ENCODE assay signal across 14 cellular contexts in the genomic region with DNA sequence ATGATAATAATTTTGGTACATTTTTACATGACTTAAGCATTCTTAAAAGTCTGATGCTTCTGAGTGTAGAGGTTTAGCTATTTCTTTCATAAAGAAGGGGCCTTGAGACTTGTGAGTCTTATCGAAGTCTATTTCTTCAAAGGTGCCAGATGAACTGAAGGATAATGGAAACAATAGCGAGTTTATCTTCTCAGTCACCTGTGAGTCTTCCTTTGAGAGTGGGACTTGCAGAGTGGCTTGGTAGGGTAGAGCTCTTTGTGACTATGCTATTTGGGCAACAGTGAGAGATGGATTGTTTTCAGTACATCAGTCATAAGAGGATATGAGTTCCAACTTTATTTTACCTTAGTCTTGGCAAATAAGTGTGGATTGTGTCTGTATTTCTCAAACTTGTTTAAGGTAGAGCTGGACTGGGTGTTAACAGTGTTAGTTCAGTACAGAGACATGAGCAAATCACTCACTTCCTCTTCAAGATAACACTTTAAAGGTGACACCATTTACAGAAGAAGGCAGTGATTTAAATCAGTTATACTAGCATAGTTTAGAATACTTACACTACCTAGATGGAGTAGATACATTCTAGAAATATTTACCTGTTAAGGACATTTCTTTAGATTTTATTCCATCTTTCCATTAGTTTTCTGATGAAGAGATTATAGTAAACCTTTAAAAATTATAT. TPM values are rescaled to one million over a fixed set of nuclear protein-coding genes. Genes with fewer than 3 reads are reported as not detected.
A peak's percentile ranks its signal among the peaks of the same experiment; 100 is the strongest.
DNase-seq lines count a peak whose midpoint lies in the region; ATAC-seq and TF ChIP-seq lines count a peak whose summit lies in the region.
"Had no signal": no experiment of that assay in that cellular context is flagged by ENCODE, and none has a peak within 500 bp of the region (broad histone marks: within the 10 kb centered on the region; RNA-seq: fewer than 3 reads in every experiment).

No MANE protein-coding gene starts in this region.

- H3K27ac ChIP-seq in HEK293 (ENCODE audit: extremely low read depth, low read depth, low read length): no peak overlapping the region
- no peak overlapping the region for H3K27ac ChIP-seq in neural progenitor cell
- H3K27ac ChIP-seq: vagina had no signal

- H3K27me3 ChIP-seq in neural progenitor cell: no peaks in the 10 kb centered on the region
- H3K27me3 ChIP-seq: vagina had no signal

- peaks cover 75% of the 10 kb centered on the region for H4K20me1 ChIP-seq in neural progenitor cell (ENCODE audit: low read depth)

- H3K36me3 Mint-ChIP-seq in activated T-cell treated with anti-CD3 and anti-CD28 coated beads, Interleukin-2, amount 50 U/mL, for 72 hours (ENCODE audit: insufficient read depth in 2 of 2): peaks cover 0 to 3% of the 10 kb centered on the region in 2 donors
- peaks cover 19% of the 10 kb centered on the region for H3K36me3 Mint-ChIP-seq in activated naive CD8-positive, alpha-beta T cell treated with anti-CD3 and anti-CD28 coated beads, Interleukin-2, amount 50 U/mL, for 24 hours (ENCODE audit: low read depth)
- H3K36me3 Mint-ChIP-seq in neural progenitor cell: peaks cover 30% of the 10 kb centered on the region

- POLR2A ChIA-PET in HEK293 (lab: Yijun Ruan, JAX): no interaction called here

- H3K9me3 Mint-ChIP-seq in activated T-cell treated with anti-CD3 and anti-CD28 coated beads, Interleukin-2, amount 50 U/mL, for 72 hours: no peaks in the 10 kb centered on the region
- no peaks in the 10 kb centered on the region for H3K9me3 Mint-ChIP-seq in activated naive CD8-positive, alpha-beta T cell treated with anti-CD3 and anti-CD28 coated beads, Interleukin-2, amount 50 U/mL, for 24 hours
- peaks cover 20% of the 10 kb centered on the region for H3K9me3 Mint-ChIP-seq in neural progenitor cell

- H2AFZ ChIP-seq in neural progenitor cell (replicated peaks): no peak overlapping the region

- H3K36me3 ChIP-seq in HEK293 (ENCODE audit: control insufficient read depth in 2 of 2, insufficient read depth in 1 of 2, low read length in 2 of 2) (peaks cover 0 to 8% of the 10 kb centered on the region in 2 experiments; a peak in 2 of 3 replicates), neural progenitor cell (no peaks in the 10 kb centered on the region)
- H3K36me3 ChIP-seq: vagina had no signal

- no peak overlapping the region for H3K4me3 ChIP-seq in HEK293 (ENCODE audit: low read depth, low read length)
- no peak overlapping the region for H3K4me3 ChIP-seq in neural progenitor cell

- no peak for DNase-seq in activated T-cell treated with anti-CD3 and anti-CD28 coated beads, Interleukin-2, amount 50 U/mL, for 72 hours
- DNase-seq in activated T-cell treated with anti-CD3 and anti-CD28 coated beads for 4 hours: no peak
- DNase-seq in activated naive CD8-positive, alpha-beta T cell treated with anti-CD3 and anti-CD28 coated beads, Interleukin-2, amount 50 U/mL, for 24 hours: no peak
- no peak for DNase-seq in neural progenitor cell (ENCODE audit: low spot score)
- no peak for DNase-seq in NCI-H1092 (lab: John Stamatoyannopoulos, UW)
- DNase-seq in SHP77 (lab: John Stamatoyannopoulos, UW): no peak
- DNase-seq: activated CD4-positive, alpha-beta T cell treated with anti-CD3 and anti-CD28 coated beads for 48 hours; KBM-7; NCI-H2029 treated with DMSO at 0.1 percent for 48 hours; spleen; SW 1271 had no signal

- TF ChIP-seq CTCF in HEK293 (tag by site-specific recombination; IDR thresholded peaks at IDR 0.05): no peak
- TF ChIP-seq CTCF in neural progenitor cell (IDR thresholded peaks at IDR 0.05): no peak

- H3K27me3 Mint-ChIP-seq in activated T-cell treated with anti-CD3 and anti-CD28 coated beads, Interleukin-2, amount 50 U/mL, for 72 hours (ENCODE audit: low read depth): no peaks in the 10 kb centered on the region
- H3K27me3 Mint-ChIP-seq in activated naive CD8-positive, alpha-beta T cell treated with anti-CD3 and anti-CD28 coated beads, Interleukin-2, amount 50 U/mL, for 24 hours: no peaks in the 10 kb centered on the region
- H3K27me3 Mint-ChIP-seq in neural progenitor cell (ENCODE audit: insufficient read depth, low read depth): no peaks in the 10 kb centered on the region

- H3K4me3 Mint-ChIP-seq in activated T-cell treated with anti-CD3 and anti-CD28 coated beads, Interleukin-2, amount 50 U/mL, for 72 hours: peak overlapping the region; percentile 56 to 83
- peak overlapping the region; percentile 90 for H3K4me3 Mint-ChIP-seq in activated naive CD8-positive, alpha-beta T cell treated with anti-CD3 and anti-CD28 coated beads, Interleukin-2, amount 50 U/mL, for 24 hours
- no peak overlapping the region for H3K4me3 Mint-ChIP-seq in neural progenitor cell

- H3K9me3 ChIP-seq in HEK293 (ENCODE audit: control insufficient read depth, insufficient read depth, low read depth, low read length) (no peaks in the 10 kb centered on the region), neural progenitor cell (ENCODE audit: low read depth) (no peaks in the 10 kb centered on the region)
- H3K9me3 ChIP-seq: spleen, vagina had no signal

- peaks cover 20% of the 10 kb centered on the region for H3K4me1 ChIP-seq in HEK293 (ENCODE audit: control insufficient read depth, insufficient read depth, low read length)
- peaks cover 17% of the 10 kb centered on the region for H3K4me1 ChIP-seq in neural progenitor cell

- CTCF ChIA-PET in HEK293 (lab: Yijun Ruan, JAX): interaction anchor here (0.5 to 1.4 kb wide), 5 partner anchors 29 to 117 kb away, joined by 3 to 4 read pairs (median 3); no protein-coding TSS in a partner anchor

- H3K4me1 Mint-ChIP-seq in activated T-cell treated with anti-CD3 and anti-CD28 coated beads, Interleukin-2, amount 50 U/mL, for 72 hours (ENCODE audit: low read depth): peaks cover 56% of the 10 kb centered on the region
- H3K4me1 Mint-ChIP-seq in activated naive CD8-positive, alpha-beta T cell treated with anti-CD3 and anti-CD28 coated beads, Interleukin-2, amount 50 U/mL, for 24 hours: peaks cover 63% of the 10 kb centered on the region
- H3K4me1 Mint-ChIP-seq in neural progenitor cell: peaks cover 34% of the 10 kb centered on the region

- no peak overlapping the region for H3K27ac Mint-ChIP-seq in activated T-cell treated with anti-CD3 and anti-CD28 coated beads, Interleukin-2, amount 50 U/mL, for 72 hours
- peak overlapping the region; percentile 9 for H3K27ac Mint-ChIP-seq in activated naive CD8-positive, alpha-beta T cell treated with anti-CD3 and anti-CD28 coated beads, Interleukin-2, amount 50 U/mL, for 24 hours
- no peak overlapping the region for H3K27ac Mint-ChIP-seq in neural progenitor cell

- no peak for ATAC-seq in activated T-cell treated with anti-CD3 and anti-CD28 coated beads, Interleukin-2, amount 50 U/mL, for 72 hours (replicated peaks in 1 of 2)
- no peak for ATAC-seq in activated naive CD8-positive, alpha-beta T cell treated with anti-CD3 and anti-CD28 coated beads, Interleukin-2, amount 50 U/mL, for 24 hours
- no peak for ATAC-seq in GM21825 (IDR thresholded peaks at IDR 0.05; ENCODE audit: unreplicated experiment)

- peaks cover 9% of the 10 kb centered on the region for H3F3A ChIP-seq in neural progenitor cell (ENCODE audit: low read depth)

- peaks cover 76% of the 10 kb centered on the region for H3K79me2 ChIP-seq in neural progenitor cell (ENCODE audit: low read depth)

- H3K9ac ChIP-seq in neural progenitor cell: no peak overlapping the region

- H3K4me2 ChIP-seq in neural progenitor cell: peak overlapping the region; percentile 100

TF ChIP-seq in HEK293, 187 proteins besides CTCF, POLR2A, EP300 and RAD21:
- no peak for TF ChIP-seq GLIS1 (tag by site-specific recombination; IDR thresholded peaks at IDR 0.05)
- TF ChIP-seq GFI1B (tag by site-specific recombination; IDR thresholded peaks at IDR 0.05): peak; percentile 76

RNA-seq across cellular contexts. Expression of gene AKAP13, which starts 3.2 kb away (rescaled TPM):
- total RNA-seq in activated T-cell treated with anti-CD3 and anti-CD28 coated beads, Interleukin-2, amount 50 U/mL, for 72 hours: 100 to 1,000 TPM; 134 to 185 TPM
- 69.0 and 73.8 TPM in 2 replicates for total RNA-seq in neural progenitor cell (ENCODE audit: low replicate concordance)
